8 cellular contexts compared by ENCODE assay signal in genomic region chr17:39461911-39462641, GRCh38. TPM values are rescaled to one million over a fixed set of nuclear protein-coding genes. Genes with fewer than 3 reads are reported as not detected.
A peak's percentile ranks its signal among the peaks of the same experiment; 100 is the strongest.
DNase-seq lines count a peak whose midpoint lies in the region; ATAC-seq and TF ChIP-seq lines count a peak whose summit lies in the region.

No MANE protein-coding gene starts in this region.

- H3K27ac ChIP-seq in CD8-positive, alpha-beta memory T cell (ENCODE audit: low read depth, low read length), result peak overlapping the region; percentile 89
- H3K27ac ChIP-seq in urinary bladder (ENCODE audit: low read depth), result peak overlapping the region; percentile 92

- H3K4me3 Mint-ChIP-seq in CD8-positive, alpha-beta memory T cell, result peak overlapping the region; percentile 89 to 99 (median 96)
- peak overlapping the region; percentile 99 for H3K4me3 Mint-ChIP-seq in activated T-cell treated with anti-CD3 and anti-CD28 coated beads, Interleukin-2, amount 50 U/mL, for 4 hours
- H3K4me3 Mint-ChIP-seq in natural killer cell treated with Interleukin-12 subunit alpha and Interleukin-12 subunit beta and Interleukin-15 and Interleukin-18, amount 100 ng/mL, for 72 hours, result peak overlapping the region; percentile 98

- H3K27me3 Mint-ChIP-seq in CD8-positive, alpha-beta memory T cell, result peaks cover 0 to 6% of the 10 kb centered on the region in 2 donors
- H3K27me3 Mint-ChIP-seq in activated T-cell treated with anti-CD3 and anti-CD28 coated beads, Interleukin-2, amount 50 U/mL, for 4 hours (ENCODE audit: low read depth), result no peaks in the 10 kb centered on the region
- no peaks in the 10 kb centered on the region for H3K27me3 Mint-ChIP-seq in natural killer cell treated with Interleukin-12 subunit alpha and Interleukin-12 subunit beta and Interleukin-15 and Interleukin-18, amount 100 ng/mL, for 72 hours

- no peaks in the 10 kb centered on the region for H3K27me3 ChIP-seq in CD8-positive, alpha-beta memory T cell (ENCODE audit: insufficient read depth, low read length, poor library complexity, severe bottlenecking)

- ATAC-seq in activated T-cell treated with anti-CD3 and anti-CD28 coated beads, Interleukin-2, amount 50 U/mL, for 4 hours, result peak; percentile 81 to 86
- ATAC-seq in natural killer cell treated with Interleukin-12 subunit alpha and Interleukin-12 subunit beta and Interleukin-15 and Interleukin-18, amount 100 ng/mL, for 72 hours, result peak; percentile 82 to 85
- no peak for ATAC-seq in GM18519 (IDR thresholded peaks at IDR 0.05; ENCODE audit: low FRiP score, unreplicated experiment)

- H3K4me1 Mint-ChIP-seq in CD8-positive, alpha-beta memory T cell, result peaks cover 40 to 55% (median 53%) of the 10 kb centered on the region in 3 donors
- H3K4me1 Mint-ChIP-seq in activated T-cell treated with anti-CD3 and anti-CD28 coated beads, Interleukin-2, amount 50 U/mL, for 4 hours (ENCODE audit: low read depth), result peaks cover 31% of the 10 kb centered on the region
- H3K4me1 Mint-ChIP-seq in natural killer cell treated with Interleukin-12 subunit alpha and Interleukin-12 subunit beta and Interleukin-15 and Interleukin-18, amount 100 ng/mL, for 72 hours (ENCODE audit: low read depth in 2 of 2), result peaks cover 25 to 28% of the 10 kb centered on the region in 2 donors

- DNase-seq in CD8-positive, alpha-beta memory T cell, result no peak
- peak; percentile 77 for DNase-seq in GM20000 (ENCODE audit: low spot score)
- peak; percentile 35 for DNase-seq in KBM-7
- DNase-seq in activated T-cell treated with anti-CD3 and anti-CD28 coated beads, Interleukin-2, amount 50 U/mL, for 4 hours, result peak; percentile 68
- DNase-seq in fibroblast of mammary gland (ENCODE audit: low read depth), result peak; percentile 54
- no peak for DNase-seq in natural killer cell treated with Interleukin-12 subunit alpha and Interleukin-12 subunit beta and Interleukin-15 and Interleukin-18, amount 100 ng/mL, for 72 hours (ENCODE audit: low spot score)

- H3K36me3 ChIP-seq in CD8-positive, alpha-beta memory T cell (ENCODE audit: insufficient read depth, low read length), result peaks cover 4% of the 10 kb centered on the region
- no peaks in the 10 kb centered on the region for H3K36me3 ChIP-seq in urinary bladder (ENCODE audit: insufficient read depth)

- CTCF ChIA-PET in CD8-positive, alpha-beta memory T cell (lab: Charles Lee), result interaction anchor here (1.0 to 2.2 kb wide), 4 partner anchors 9 to 262 kb away, joined by 3 to 22 read pairs (median 6); partner anchors contain the start of genes MED1 and RPL19

- H3K36me3 Mint-ChIP-seq in CD8-positive, alpha-beta memory T cell, result peaks cover 0 to 32% (median 1%) of the 10 kb centered on the region in 3 donors
- peaks cover 15% of the 10 kb centered on the region for H3K36me3 Mint-ChIP-seq in activated T-cell treated with anti-CD3 and anti-CD28 coated beads, Interleukin-2, amount 50 U/mL, for 4 hours (ENCODE audit: insufficient read depth)
- peaks cover 16% of the 10 kb centered on the region for H3K36me3 Mint-ChIP-seq in natural killer cell treated with Interleukin-12 subunit alpha and Interleukin-12 subunit beta and Interleukin-15 and Interleukin-18, amount 100 ng/mL, for 72 hours

- peak overlapping the region; percentile 93 to 100 (median 97) for H3K27ac Mint-ChIP-seq in CD8-positive, alpha-beta memory T cell
- peak overlapping the region; percentile 94 to 95 for H3K27ac Mint-ChIP-seq in natural killer cell treated with Interleukin-12 subunit alpha and Interleukin-12 subunit beta and Interleukin-15 and Interleukin-18, amount 100 ng/mL, for 72 hours

- H3K4me1 ChIP-seq in CD8-positive, alpha-beta memory T cell (ENCODE audit: insufficient read depth, low read length), result peaks cover 23% of the 10 kb centered on the region
- no peaks in the 10 kb centered on the region for H3K4me1 ChIP-seq in urinary bladder (ENCODE audit: insufficient read depth)

- no peaks in the 10 kb centered on the region for H3K9me3 Mint-ChIP-seq in CD8-positive, alpha-beta memory T cell
- H3K9me3 Mint-ChIP-seq in activated T-cell treated with anti-CD3 and anti-CD28 coated beads, Interleukin-2, amount 50 U/mL, for 4 hours, result no peaks in the 10 kb centered on the region
- H3K9me3 Mint-ChIP-seq in natural killer cell treated with Interleukin-12 subunit alpha and Interleukin-12 subunit beta and Interleukin-15 and Interleukin-18, amount 100 ng/mL, for 72 hours, result no peaks in the 10 kb centered on the region

- peak overlapping the region; percentile 99 for H3K4me3 ChIP-seq in CD8-positive, alpha-beta memory T cell (ENCODE audit: low read length)
- H3K4me3 ChIP-seq in fibroblast of mammary gland (ENCODE audit: control insufficient read depth, low read depth, low read length) (peak overlapping the region; percentile 89), urinary bladder (ENCODE audit: low read depth, low read length) (peak overlapping the region; percentile 72)

- in situ Hi-C loops in KBM-7 (cut with MboI; ENCODE audit: low pct_unique_long_range_greater_than_20kb, low sequenced_read_pairs), result no loop called here

- WGBS in urinary bladder, result under 1% methylated on average over 35 of the region's 37 CpGs

- POLR2A ChIA-PET in CD8-positive, alpha-beta memory T cell (lab: Charles Lee), result interaction anchor here (0.7 to 3.3 kb wide), 6 partner anchors 11 to 518 kb away, joined by 3 to 84 read pairs (median 4); partner anchors contain the start of genes FBXL20, MED1, MIEN1 and PSMD3

- TF ChIP-seq CTCF in GM20000 (IDR thresholded peaks at IDR 0.05; ENCODE audit: extremely low read depth, missing control alignments) (no peak), fibroblast of mammary gland (conservative IDR thresholded peaks at IDR 0.05; ENCODE audit: control insufficient read depth, insufficient read depth, low read depth, low read length) (no peak)

- H3K9me3 ChIP-seq in CD8-positive, alpha-beta memory T cell (ENCODE audit: low read length), result no peaks in the 10 kb centered on the region

RNA-seq across cellular contexts. Expression of gene CDK12, which starts 0.8 kb away (rescaled TPM):
- total RNA-seq in CD8-positive, alpha-beta memory T cell, result 10 to 100 TPM; 86.9 to 91.8 TPM
- 5.6 TPM for polyA plus RNA-seq in CD8-positive, alpha-beta memory T cell
- total RNA-seq in activated T-cell treated with anti-CD3 and anti-CD28 coated beads, Interleukin-2, amount 50 U/mL, for 4 hours, result 10 to 100 TPM; 94.8 to 99.7 (median 97.7) TPM
- total RNA-seq in natural killer cell treated with Interleukin-12 subunit alpha and Interleukin-12 subunit beta and Interleukin-15 and Interleukin-18, amount 100 ng/mL, for 72 hours, result 100 to 1,000 TPM in 1 of 2 donors, 10 to 100 TPM in 1; 88.5 to 133 TPM
- 42.3 TPM for total RNA-seq in urinary bladder
- polyA plus RNA-seq in urinary bladder, result 18.9 TPM

RNA-seq across cellular contexts. Expression of gene MED1, which starts 11.0 kb away (rescaled TPM):
- total RNA-seq in CD8-positive, alpha-beta memory T cell, result 10 to 100 TPM; 85.1 to 87.3 TPM
- polyA plus RNA-seq in CD8-positive, alpha-beta memory T cell, result 22.0 TPM
- total RNA-seq in activated T-cell treated with anti-CD3 and anti-CD28 coated beads, Interleukin-2, amount 50 U/mL, for 4 hours, result 10 to 100 TPM; 78.5 to 82.0 (median 79.0) TPM
- total RNA-seq in natural killer cell treated with Interleukin-12 subunit alpha and Interleukin-12 subunit beta and Interleukin-15 and Interleukin-18, amount 100 ng/mL, for 72 hours, result 10 to 100 TPM; 66.1 to 67.2 TPM
- total RNA-seq in urinary bladder, result 27.4 TPM
- polyA plus RNA-seq in urinary bladder, result 17.1 TPM

Comparison
In these comparisons a context has a peak if more than half of its experiments do, and no peak if none do; other contexts are left out.
1. DNase-seq: peak in GM20000 (single experiment), KBM-7 (single experiment), activated T-cell treated with anti-CD3 and anti-CD28 coated beads, Interleukin-2, amount 50 U/mL, for 4 hours (single experiment) and fibroblast of mammary gland (single experiment); none in CD8-positive, alpha-beta memory T cell (0 of 5) and natural killer cell treated with Interleukin-12 subunit alpha and Interleukin-12 subunit beta and Interleukin-15 and Interleukin-18, amount 100 ng/mL, for 72 hours (single experiment).
2. Peak in every context shown above with its lines, with median percentiles within 50 percentile points of each other: H3K4me3 ChIP-seq and H3K4me3 Mint-ChIP-seq.